Comparison of ENCODE assay signal across 12 cellular contexts in the genomic region with DNA sequence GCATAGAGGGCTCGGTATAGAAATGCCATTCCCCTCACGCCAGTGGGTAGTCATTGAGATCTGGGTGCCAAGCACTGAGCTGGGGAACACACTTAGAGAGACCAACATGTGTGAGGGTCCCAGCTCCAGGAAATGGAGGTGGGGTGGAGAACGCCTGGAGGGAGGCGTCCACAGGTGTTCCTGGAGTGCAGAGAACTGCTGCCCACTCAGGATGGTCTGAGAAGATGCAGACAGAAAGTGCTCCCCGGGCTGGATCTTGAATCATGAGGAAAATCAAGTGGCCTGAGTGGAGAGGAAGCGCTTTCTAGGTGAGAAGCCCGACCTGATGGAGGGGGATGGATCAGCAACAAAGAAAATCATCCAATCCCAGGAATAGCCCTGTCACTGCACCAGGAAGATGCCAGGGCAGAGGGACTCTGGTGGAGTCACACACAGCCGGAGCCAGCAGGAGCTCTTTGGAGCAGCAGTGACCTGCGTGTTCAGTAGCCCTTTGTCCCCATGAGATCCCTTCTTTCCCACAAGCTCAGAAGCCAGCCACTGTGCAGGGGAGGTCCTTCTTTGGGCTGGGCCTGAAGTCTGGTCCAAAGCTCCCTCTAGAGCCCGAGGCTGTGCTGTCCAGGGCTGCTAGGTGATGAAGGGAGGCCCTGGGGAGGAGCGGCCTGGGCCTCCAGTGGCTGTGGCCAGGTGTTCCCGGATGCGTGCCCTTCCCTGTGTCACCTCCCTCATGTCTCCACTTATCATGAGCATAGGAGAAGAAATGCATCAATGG.
DNase-seq lines count a peak whose midpoint lies in the region; ATAC-seq and TF ChIP-seq lines count a peak whose summit lies in the region.
"Had no signal": no experiment of that assay in that cellular context is flagged by ENCODE, and none has a peak within 500 bp of the region (broad histone marks: within the 10 kb centered on the region; RNA-seq: fewer than 3 reads in every experiment).

No MANE protein-coding gene starts in this region.

- ATAC-seq in SK-N-SH treated with all-trans-retinoic acid at 6 μM for 48 hours (peak; percentile 42; the same call in 2 of the 3 replicates), GM18870 (IDR thresholded peaks at IDR 0.05; ENCODE audit: unreplicated experiment) (no peak), HG03139 (IDR thresholded peaks at IDR 0.05; ENCODE audit: unreplicated experiment) (no peak), GM19324 (IDR thresholded peaks at IDR 0.05; ENCODE audit: low FRiP score, unreplicated experiment) (no peak)

- H2AFZ ChIP-seq in parathyroid adenoma: peak overlapping the region; percentile 51

- no peak overlapping the region for H3K9ac ChIP-seq in parathyroid adenoma

- peaks cover 4% of the 10 kb centered on the region for H3K79me2 ChIP-seq in parathyroid adenoma

- no peak for DNase-seq in GM13977 (ENCODE audit: low spot score)
- no peak for DNase-seq in epithelial cell of proximal tubule (ENCODE audit: low read depth)
- DNase-seq in kidney glomerular epithelial cell (lab: John Stamatoyannopoulos, UW): no peak
- DNase-seq: activated B cell treated with CpG ODN at 0.5 μM for 24 hours; NCI-H2029 treated with DMSO at 0.1 percent for 48 hours; stimulated activated CD4-positive, alpha-beta T cell treated with anti-CD3 and anti-CD28 coated beads, Interleukin-12 subunit alpha, Interleukin-12 subunit beta, amount 100 ng/mL, for 4 hours had no signal

- no peak overlapping the region for H3K4me3 ChIP-seq in epithelial cell of proximal tubule (ENCODE audit: low read depth, low read length)
- no peak overlapping the region for H3K4me3 ChIP-seq in parathyroid adenoma (ENCODE audit: low read depth, low read length)
- H3K4me3 ChIP-seq: tibial nerve had no signal

- peak; percentile 15 for TF ChIP-seq CTCF in GM13977 (IDR thresholded peaks at IDR 0.05; ENCODE audit: extremely low read depth, insufficient read depth, missing control alignments)
- peak; percentile 4 for TF ChIP-seq CTCF in epithelial cell of proximal tubule (conservative IDR thresholded peaks at IDR 0.05; ENCODE audit: low read depth, low read length)
- TF ChIP-seq CTCF in parathyroid adenoma (IDR thresholded peaks at IDR 0.05): peak; percentile 39

- H3K27me3 ChIP-seq in parathyroid adenoma (ENCODE audit: control insufficient read depth, insufficient read depth, low read length): no peaks in the 10 kb centered on the region
- H3K27me3 ChIP-seq: tibial nerve had no signal

- no peaks in the 10 kb centered on the region for H3K36me3 ChIP-seq in parathyroid adenoma (ENCODE audit: control insufficient read depth, insufficient read depth, low read length)

- H3K4me1 ChIP-seq in parathyroid adenoma: peaks cover 68% of the 10 kb centered on the region

- H3K9me3 ChIP-seq in parathyroid adenoma (ENCODE audit: control insufficient read depth, low read length): no peaks in the 10 kb centered on the region
- H3K9me3 ChIP-seq: tibial nerve had no signal

- H3K4me2 ChIP-seq in parathyroid adenoma (ENCODE audit: low read length): no peak overlapping the region

- peak overlapping the region; percentile 87 for H3K27ac ChIP-seq in parathyroid adenoma
- H3K27ac ChIP-seq: tibial nerve had no signal

- in situ Hi-C loops in GM13977 (cut with MboI; ENCODE audit: low pct_unique_long_range_greater_than_20kb, low sequenced_read_pairs, unreplicated experiment): no loop called here

TF ChIP-seq in SK-N-SH treated with all-trans-retinoic acid at 6 μM for 48 hours, 23 proteins besides CTCF, POLR2A, EP300 and RAD21:
- TF ChIP-seq ZFP30 (CRISPR knock-in tag; IDR thresholded peaks at IDR 0.05) (no peak), GLIS3 (CRISPR knock-in tag; IDR thresholded peaks at IDR 0.05) (no peak), ISL1 (CRISPR knock-in tag; IDR thresholded peaks at IDR 0.05) (no peak), POU6F1 (CRISPR knock-in tag; IDR thresholded peaks at IDR 0.05; ENCODE audit: borderline replicate concordance, low read depth) (no peak), ARNTL (CRISPR knock-in tag; IDR thresholded peaks at IDR 0.05; ENCODE audit: borderline replicate concordance, low read depth) (no peak)
TF ChIP-seq in SK-N-SH treated with all-trans-retinoic acid at 6 μM for 48 hours: peak in this region for 0.
